ENCODE assay signal across 8 cellular contexts in the genomic region with DNA sequence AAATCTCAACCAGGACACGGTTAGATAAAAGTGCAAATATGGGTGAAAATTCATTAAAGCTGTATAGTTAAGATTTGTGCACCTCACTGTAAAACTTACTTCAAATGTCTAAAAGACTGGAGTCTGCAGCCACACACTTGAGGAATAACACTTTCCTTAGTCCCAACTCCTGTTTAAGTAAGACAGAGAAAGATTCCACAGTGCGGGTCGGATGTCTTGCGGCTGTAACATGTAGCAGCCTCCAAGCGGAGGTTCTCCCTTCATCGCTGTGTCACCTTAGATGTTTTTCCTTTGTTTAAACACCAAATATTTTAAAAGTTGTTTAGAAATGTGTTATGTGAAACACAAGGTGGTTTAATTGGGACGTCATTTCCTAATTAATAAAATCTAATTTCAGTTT. TPM values are rescaled to one million over a fixed set of nuclear protein-coding genes. Genes with fewer than 3 reads are reported as not detected.
A peak's percentile ranks its signal among the peaks of the same experiment; 100 is the strongest.
DNase-seq lines count a peak whose midpoint lies in the region; ATAC-seq and TF ChIP-seq lines count a peak whose summit lies in the region.

No MANE protein-coding gene starts in this region.

- WGBS in GM23248 (ENCODE audit: low coverage in 1 of 2, low lambda C conversion rate in 2 of 2, missing lambda C conversion rate in 2 of 2), 2 experiments, result 44 to 55% methylated on average over 7 of the region's 7 CpGs

- H3K27ac ChIP-seq in GM23248 (peak overlapping the region; percentile 60), SK-N-MC (peak overlapping the region; percentile 43; the same call in 1 of the 2 replicates), gastrocnemius medialis (peak overlapping the region; percentile 84 to 93 (median 88))

- no peak for TF ChIP-seq POLR2A in gastrocnemius medialis (IDR thresholded peaks at IDR 0.05)

- DNase-seq in GM23248 (peak; percentile 2), SK-N-MC (ENCODE audit: low read depth, low spot score) (no peak), foreskin fibroblast (no peak), gastrocnemius medialis (no peak), SHP77 (lab: John Stamatoyannopoulos, UW) (no peak), cerebellar cortex (ENCODE audit: low spot score) (no peak), RPMI8226 (no peak)

- peaks cover 6% of the 10 kb centered on the region; the same call in 1 of the 2 replicates for H3F3A ChIP-seq in GM23248 (ENCODE audit: insufficient read depth)

- in situ Hi-C loops in GM23248 (cut with MboI), result no loop called here
- in situ Hi-C loops in gastrocnemius medialis (cut with MboI; ENCODE audit: low sequenced_read_pairs in 4 of 4), result no loop called here

- H3K4me3 ChIP-seq in GM23248, result peak overlapping the region; percentile 83
- peak overlapping the region; percentile 92 for H3K4me3 ChIP-seq in SK-N-MC
- H3K4me3 ChIP-seq in foreskin fibroblast (ENCODE audit: low read depth in 1 of 2, low read length in 2 of 2), result peak overlapping the region; percentile 86
- peak overlapping the region; percentile 78 to 89 (median 84) for H3K4me3 ChIP-seq in gastrocnemius medialis

- peak overlapping the region; percentile 84 for H3K9ac ChIP-seq in GM23248
- H3K9ac ChIP-seq in SK-N-MC (ENCODE audit: insufficient read length), result peak overlapping the region; percentile 87

- ATAC-seq in gastrocnemius medialis (no peak), HG02870 (IDR thresholded peaks at IDR 0.05; ENCODE audit: unreplicated experiment) (no peak)

- no peaks in the 10 kb centered on the region for H3K36me3 ChIP-seq in GM23248 (ENCODE audit: low read depth)
- no peaks in the 10 kb centered on the region; the same call in 1 of the 2 replicates for H3K36me3 ChIP-seq in SK-N-MC (ENCODE audit: insufficient read depth, low read length)
- no peaks in the 10 kb centered on the region for H3K36me3 ChIP-seq in gastrocnemius medialis

- H4K20me1 ChIP-seq in GM23248 (ENCODE audit: insufficient read depth), result peaks cover 4% of the 10 kb centered on the region; the same call in 1 of the 2 replicates

- intact Hi-C loops in gastrocnemius medialis (cut with DNase I; ENCODE audit: low total_unique reads), result loop anchor here (1.0 kb wide), 2 partner anchors 39 to 59 kb away; a partner anchor contains a TSS

- H3K27me3 ChIP-seq in GM23248 (replicated peaks; ENCODE audit: insufficient read depth) (no peaks in the 10 kb centered on the region), gastrocnemius medialis (no peaks in the 10 kb centered on the region)

- H3K4me1 ChIP-seq in GM23248 (ENCODE audit: insufficient read depth) (peaks cover 15% of the 10 kb centered on the region; the same call in 1 of the 2 replicates), gastrocnemius medialis (peaks cover 31 to 38% of the 10 kb centered on the region in 2 donors)

- H3K4me2 ChIP-seq in GM23248 (ENCODE audit: unreplicated experiment), result peak overlapping the region; percentile 64

- H2AFZ ChIP-seq in GM23248, result peak overlapping the region; percentile 84

- H3K9me2 ChIP-seq in GM23248 (ENCODE audit: insufficient read depth), result no peaks in the 10 kb centered on the region

- H3K9me3 ChIP-seq in GM23248 (ENCODE audit: low read depth) (no peaks in the 10 kb centered on the region), SK-N-MC (ENCODE audit: low read depth, low read length) (no peaks in the 10 kb centered on the region), gastrocnemius medialis (no peaks in the 10 kb centered on the region)

- TF ChIP-seq CTCF in foreskin fibroblast (IDR thresholded peaks at IDR 0.05; ENCODE audit: low read depth, low read length) (no peak), gastrocnemius medialis (IDR thresholded peaks at IDR 0.05 in 4 of 5, conservative IDR thresholded peaks at IDR 0.05 in 1 of 5) (no peak)

- H3K79me2 ChIP-seq in GM23248 (ENCODE audit: insufficient read depth), result peaks cover 41% of the 10 kb centered on the region

RNA-seq across cellular contexts. Expression of a gene that starts 0.9 kb away (rescaled TPM):
- total RNA-seq in GM23248 (2014; rRNA removed; shearing (Covaris generic)), result 53.4 and 85.0 TPM in 2 replicates
- 57.3 and 61.6 TPM in 2 replicates for polyA plus RNA-seq in GM23248 (2016; fragmentation: Nextera tagmentation; extraction: Ambion mirVana)
- total RNA-seq in gastrocnemius medialis, result 10 to 100 TPM; 30.0 to 42.7 (median 34.3) TPM

RNA-seq across cellular contexts. Expression of a gene that starts 39.9 kb away (rescaled TPM):
- total RNA-seq in GM23248 (2014; rRNA removed; shearing (Covaris generic)), result 160 and 270 TPM in 2 replicates
- 40.1 and 44.6 TPM in 2 replicates for polyA plus RNA-seq in GM23248 (2016; fragmentation: Nextera tagmentation; extraction: Ambion mirVana)
- 100 to 1,000 TPM; 126 to 224 (median 169) TPM for total RNA-seq in gastrocnemius medialis

RNA-seq across cellular contexts. Expression of a gene that starts 58.2 kb away (rescaled TPM):
- 3.0 and 4.1 TPM in 2 replicates for total RNA-seq in GM23248 (2014; rRNA removed; shearing (Covaris generic))
- polyA plus RNA-seq in GM23248 (2016; fragmentation: Nextera tagmentation; extraction: Ambion mirVana), result 2.2 and 2.9 TPM in 2 replicates
- total RNA-seq in gastrocnemius medialis, result 10 to 100 TPM in 3 of 4 donors, 1 to 10 TPM in 1; 8.5 to 13.2 (median 12.3) TPM
